ENCODE assay signal across 1 cellular context in the genomic region with DNA sequence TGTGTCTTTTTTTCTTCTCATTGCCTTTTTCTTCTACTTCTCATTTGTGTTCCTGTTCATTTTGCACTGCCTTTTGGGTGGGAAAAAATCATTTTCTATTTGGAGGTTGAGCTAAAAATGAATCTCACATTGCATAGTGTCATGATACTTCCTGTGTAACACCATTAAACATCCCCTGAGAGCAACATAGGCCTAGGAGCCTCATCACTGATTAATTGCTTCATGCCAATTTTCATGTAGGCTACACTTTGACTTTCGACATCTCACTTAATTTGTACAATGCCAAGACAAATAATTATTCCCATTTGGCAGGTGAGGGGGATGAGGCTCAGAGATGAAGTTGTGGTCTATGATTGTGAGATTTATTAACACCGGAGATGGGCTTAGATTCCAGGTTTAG.
TF ChIP-seq lines count a peak whose summit lies in the region.

No MANE protein-coding gene starts in this region.

TF ChIP-seq in K562, 482 proteins besides CTCF, POLR2A, EP300 and RAD21 (continued from another document):
- TF ChIP-seq, protein P1, sequence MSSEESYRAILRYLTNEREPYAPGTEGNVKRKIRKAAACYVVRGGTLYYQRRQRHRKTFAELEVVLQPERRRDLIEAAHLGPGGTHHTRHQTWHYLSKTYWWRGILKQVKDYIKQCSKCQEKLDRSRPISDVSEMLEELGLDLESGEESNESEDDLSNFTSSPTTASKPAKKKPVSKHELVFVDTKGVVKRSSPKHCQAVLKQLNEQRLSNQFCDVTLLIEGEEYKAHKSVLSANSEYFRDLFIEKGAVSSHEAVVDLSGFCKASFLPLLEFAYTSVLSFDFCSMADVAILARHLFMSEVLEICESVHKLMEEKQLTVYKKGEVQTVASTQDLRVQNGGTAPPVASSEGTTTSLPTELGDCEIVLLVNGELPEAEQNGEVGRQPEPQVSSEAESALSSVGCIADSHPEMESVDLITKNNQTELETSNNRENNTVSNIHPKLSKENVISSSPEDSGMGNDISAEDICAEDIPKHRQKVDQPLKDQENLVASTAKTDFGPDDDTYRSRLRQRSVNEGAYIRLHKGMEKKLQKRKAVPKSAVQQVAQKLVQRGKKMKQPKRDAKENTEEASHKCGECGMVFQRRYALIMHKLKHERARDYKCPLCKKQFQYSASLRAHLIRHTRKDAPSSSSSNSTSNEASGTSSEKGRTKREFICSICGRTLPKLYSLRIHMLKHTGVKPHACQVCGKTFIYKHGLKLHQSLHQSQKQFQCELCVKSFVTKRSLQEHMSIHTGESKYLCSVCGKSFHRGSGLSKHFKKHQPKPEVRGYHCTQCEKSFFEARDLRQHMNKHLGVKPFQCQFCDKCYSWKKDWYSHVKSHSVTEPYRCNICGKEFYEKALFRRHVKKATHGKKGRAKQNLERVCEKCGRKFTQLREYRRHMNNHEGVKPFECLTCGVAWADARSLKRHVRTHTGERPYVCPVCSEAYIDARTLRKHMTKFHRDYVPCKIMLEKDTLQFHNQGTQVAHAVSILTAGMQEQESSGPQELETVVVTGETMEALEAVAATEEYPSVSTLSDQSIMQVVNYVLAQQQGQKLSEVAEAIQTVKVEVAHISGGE (CRISPR knock-in tag; IDR thresholded peaks at IDR 0.05) = peak in 2 of 3 experiments; percentile 37 to 41; a peak in 1 of 6 replicates
- TF ChIP-seq ZNF384 (IDR thresholded peaks at IDR 0.05; ENCODE audit: low read depth, low read length) (no peak), BCOR (IDR thresholded peaks at IDR 0.05) (no peak), ERF (CRISPR knock-in tag; IDR thresholded peaks at IDR 0.05) (no peak), NCOA6 (IDR thresholded peaks at IDR 0.05) (no peak), MBD2 (IDR thresholded peaks at IDR 0.05; ENCODE audit: borderline replicate concordance, low read depth) (no peak), TRIM24 (IDR thresholded peaks at IDR 0.05) (no peak), GABPA (tag; conservative IDR thresholded peaks at IDR 0.05; ENCODE audit: low read depth) (peak; percentile 35; the same call in 1 of the 2 replicates), XRCC5 (IDR thresholded peaks at IDR 0.05; ENCODE audit: low read depth, low read length) (no peak), DIDO1 (tag; IDR thresholded peaks at IDR 0.05; ENCODE audit: low read depth) (0 out of 2 replicates have a peak, but pooled peaks have one; percentile 21), RBM17 (IDR thresholded peaks at IDR 0.05; ENCODE audit: borderline replicate concordance, low read depth, low read length) (no peak), ZKSCAN1 (IDR thresholded peaks at IDR 0.05; ENCODE audit: low read depth, low read length) (no peak), ZNF253 (CRISPR knock-in tag; conservative IDR thresholded peaks at IDR 0.05) (no peak), ATF7 (IDR thresholded peaks at IDR 0.05) (no peak), RCOR1 (IDR thresholded peaks at IDR 0.05; ENCODE audit: borderline replicate concordance in 1 of 2, low read depth in 2 of 2, low read length in 2 of 2) (no peak), SMARCE1 (IDR thresholded peaks at IDR 0.05) (no peak), SMC3 (conservative IDR thresholded peaks at IDR 0.05; ENCODE audit: insufficient read depth, low read depth, low read length) (no peak)
- TF ChIP-seq, protein P2, sequence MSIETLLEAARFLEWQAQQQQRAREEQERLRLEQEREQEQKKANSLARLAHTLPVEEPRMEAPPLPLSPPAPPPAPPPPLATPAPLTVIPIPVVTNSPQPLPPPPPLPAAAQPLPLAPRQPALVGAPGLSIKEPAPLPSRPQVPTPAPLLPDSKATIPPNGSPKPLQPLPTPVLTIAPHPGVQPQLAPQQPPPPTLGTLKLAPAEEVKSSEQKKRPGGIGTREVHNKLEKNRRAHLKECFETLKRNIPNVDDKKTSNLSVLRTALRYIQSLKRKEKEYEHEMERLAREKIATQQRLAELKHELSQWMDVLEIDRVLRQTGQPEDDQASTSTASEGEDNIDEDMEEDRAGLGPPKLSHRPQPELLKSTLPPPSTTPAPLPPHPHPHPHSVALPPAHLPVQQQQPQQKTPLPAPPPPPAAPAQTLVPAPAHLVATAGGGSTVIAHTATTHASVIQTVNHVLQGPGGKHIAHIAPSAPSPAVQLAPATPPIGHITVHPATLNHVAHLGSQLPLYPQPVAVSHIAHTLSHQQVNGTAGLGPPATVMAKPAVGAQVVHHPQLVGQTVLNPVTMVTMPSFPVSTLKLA (conservative IDR thresholded peaks at IDR 0.05) = no peak
- TF ChIP-seq, protein P3, sequence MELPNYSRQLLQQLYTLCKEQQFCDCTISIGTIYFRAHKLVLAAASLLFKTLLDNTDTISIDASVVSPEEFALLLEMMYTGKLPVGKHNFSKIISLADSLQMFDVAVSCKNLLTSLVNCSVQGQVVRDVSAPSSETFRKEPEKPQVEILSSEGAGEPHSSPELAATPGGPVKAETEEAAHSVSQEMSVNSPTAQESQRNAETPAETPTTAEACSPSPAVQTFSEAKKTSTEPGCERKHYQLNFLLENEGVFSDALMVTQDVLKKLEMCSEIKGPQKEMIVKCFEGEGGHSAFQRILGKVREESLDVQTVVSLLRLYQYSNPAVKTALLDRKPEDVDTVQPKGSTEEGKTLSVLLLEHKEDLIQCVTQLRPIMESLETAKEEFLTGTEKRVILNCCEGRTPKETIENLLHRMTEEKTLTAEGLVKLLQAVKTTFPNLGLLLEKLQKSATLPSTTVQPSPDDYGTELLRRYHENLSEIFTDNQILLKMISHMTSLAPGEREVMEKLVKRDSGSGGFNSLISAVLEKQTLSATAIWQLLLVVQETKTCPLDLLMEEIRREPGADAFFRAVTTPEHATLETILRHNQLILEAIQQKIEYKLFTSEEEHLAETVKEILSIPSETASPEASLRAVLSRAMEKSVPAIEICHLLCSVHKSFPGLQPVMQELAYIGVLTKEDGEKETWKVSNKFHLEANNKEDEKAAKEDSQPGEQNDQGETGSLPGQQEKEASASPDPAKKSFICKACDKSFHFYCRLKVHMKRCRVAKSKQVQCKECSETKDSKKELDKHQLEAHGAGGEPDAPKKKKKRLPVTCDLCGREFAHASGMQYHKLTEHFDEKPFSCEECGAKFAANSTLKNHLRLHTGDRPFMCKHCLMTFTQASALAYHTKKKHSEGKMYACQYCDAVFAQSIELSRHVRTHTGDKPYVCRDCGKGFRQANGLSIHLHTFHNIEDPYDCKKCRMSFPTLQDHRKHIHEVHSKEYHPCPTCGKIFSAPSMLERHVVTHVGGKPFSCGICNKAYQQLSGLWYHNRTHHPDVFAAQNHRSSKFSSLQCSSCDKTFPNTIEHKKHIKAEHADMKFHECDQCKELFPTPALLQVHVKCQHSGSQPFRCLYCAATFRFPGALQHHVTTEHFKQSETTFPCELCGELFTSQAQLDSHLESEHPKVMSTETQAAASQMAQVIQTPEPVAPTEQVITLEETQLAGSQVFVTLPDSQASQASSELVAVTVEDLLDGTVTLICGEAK (IDR thresholded peaks at IDR 0.05) = no peak
- TF ChIP-seq, protein P3 (CRISPR knock-in tag; IDR thresholded peaks at IDR 0.05) = no peak
